13 cellular contexts compared by ENCODE assay signal in genomic region chr13:46640843-46641242, GRCh38.
DNase-seq lines count a peak whose midpoint lies in the region; ATAC-seq, FAIRE-seq and TF ChIP-seq lines count a peak whose summit lies in the region.
"Had no signal": no experiment of that assay in that cellular context is flagged by ENCODE, and none has a peak within 500 bp of the region (broad histone marks: within the 10 kb centered on the region; RNA-seq: fewer than 3 reads in every experiment).

No MANE protein-coding gene starts in this region.

- TF ChIP-seq CTCF in right lobe of liver (IDR thresholded peaks at IDR 0.05): no peak
- no peak for TF ChIP-seq CTCF in HepG2 (CRISPR knock-in tag; IDR thresholded peaks at IDR 0.05)
- no peak for TF ChIP-seq CTCF in A673 (conservative IDR thresholded peaks at IDR 0.05; ENCODE audit: low read depth, low read length)

- H3K79me2 ChIP-seq in HepG2 (ENCODE audit: insufficient read depth, low read length): peaks cover 51% of the 10 kb centered on the region

- 76% methylated on average over 4 of the region's 4 CpGs for WGBS in right lobe of liver (ENCODE audit: insufficient coverage, low coverage, low lambda C conversion rate, missing lambda C conversion rate)
- WGBS in HepG2 (ENCODE audit: low lambda C conversion rate): 96% methylated on average over 4 of the region's 4 CpGs

- peak; percentile 28 to 51 (median 43) for ATAC-seq in right lobe of liver
- no peak for ATAC-seq in HepG2
- no peak for ATAC-seq in HG02981 (IDR thresholded peaks at IDR 0.05; ENCODE audit: unreplicated experiment)
- ATAC-seq: body of pancreas had no signal

- FAIRE-seq in HepG2 (lab: Jason Lieb, UNC): no peak

- H3K27me3 ChIP-seq in right lobe of liver (no peaks in the 10 kb centered on the region), HepG2 (ENCODE audit: control insufficient read depth in 1 of 2, insufficient read depth in 2 of 2, low read length in 2 of 2) (no peaks in the 10 kb centered on the region), A673 (replicated peaks; ENCODE audit: insufficient read depth, low read depth, low read length, poor library complexity) (no peaks in the 10 kb centered on the region)
- H3K27me3 ChIP-seq: body of pancreas, ovary had no signal

- H3K4me1 ChIP-seq in right lobe of liver (peaks cover 0 to 27% (median 11%) of the 10 kb centered on the region in 4 donors), HepG2 (ENCODE audit: insufficient read depth, low read length) (peaks cover 47% of the 10 kb centered on the region), A673 (ENCODE audit: insufficient read depth, low read length, poor library complexity, severe bottlenecking) (peaks cover 51% of the 10 kb centered on the region)

- POLR2A ChIA-PET in HepG2 (lab: Yijun Ruan, JAX) (no interaction called here), A673 (lab: Charles Lee; ENCODE audit: low non-redundant PET) (no interaction called here)

- H2AFZ ChIP-seq in HepG2 (ENCODE audit: low read length): no peak overlapping the region

- TF ChIP-seq POLR2A in right lobe of liver (IDR thresholded peaks at IDR 0.05) (no peak), HepG2 (IDR thresholded peaks at IDR 0.05; ENCODE audit: insufficient read depth in 1 of 2, low read depth in 2 of 2, low read length in 2 of 2) (no peak)

- H3K4me3 ChIP-seq in right lobe of liver (no peak overlapping the region), HepG2 (replicated peaks in 1 of 3; ENCODE audit: insufficient read depth in 1 of 3, low read depth in 2 of 3, low read length in 3 of 3) (no peak overlapping the region), A673 (ENCODE audit: low read depth, low read length, poor library complexity, severe bottlenecking) (no peak overlapping the region)
- H3K4me3 ChIP-seq: body of pancreas had no signal

- H3K9me3 ChIP-seq in right lobe of liver (no peaks in the 10 kb centered on the region), HepG2 (ENCODE audit: low read length) (no peaks in the 10 kb centered on the region), A673 (ENCODE audit: low read depth, low read length, poor library complexity, severe bottlenecking) (no peaks in the 10 kb centered on the region)
- H3K9me3 ChIP-seq: body of pancreas, ovary had no signal

- no peak for DNase-seq in right lobe of liver
- no peak for DNase-seq in HepG2 (ENCODE audit: low spot score)
- peak; percentile 42 for DNase-seq in dermis blood vessel endothelial cell
- peak; percentile 47 for DNase-seq in myocyte (ENCODE audit: low read depth)
- DNase-seq in activated naive CD4-positive, alpha-beta T cell treated with Interleukin-2 at 50 U/mL for 16 hours: no peak
- no peak for DNase-seq in SW 1271 (lab: John Stamatoyannopoulos, UW)
- no peak for DNase-seq in A673 (ENCODE audit: low spot score)
- DNase-seq: activated CD4-positive, alpha-beta memory T cell treated with anti-CD3 and anti-CD28 coated beads, Interleukin-2, amount 10 ng/mL, durations not matched to agents 7 days and 5 days; body of pancreas; hypothalamus; ovary; SHP77 had no signal

- TF ChIP-seq EP300 in HepG2 (IDR thresholded peaks at IDR 0.05; ENCODE audit: low read depth in 2 of 2, low read length in 2 of 2): no peak
- TF ChIP-seq EP300 in HepG2 (CRISPR knock-in tag; IDR thresholded peaks at IDR 0.05; ENCODE audit: borderline replicate concordance): no peak

- intact Hi-C loops in right lobe of liver (cut with DNase I) (no loop called here), HepG2 (cut with micrococcal nuclease; ENCODE audit: unreplicated experiment) (no loop called here), A673 (cut with micrococcal nuclease; ENCODE audit: unreplicated experiment) (no loop called here)

- no peaks in the 10 kb centered on the region for H3K36me3 ChIP-seq in right lobe of liver
- H3K36me3 ChIP-seq in HepG2 (replicated peaks in 1 of 2; ENCODE audit: control insufficient read depth in 1 of 2, insufficient read depth in 2 of 2, low read length in 2 of 2): no peaks in the 10 kb centered on the region
- H3K36me3 ChIP-seq in A673 (ENCODE audit: insufficient read depth, low read length, poor library complexity, severe bottlenecking): no peaks in the 10 kb centered on the region
- H3K36me3 ChIP-seq: ovary had no signal

- no peak overlapping the region for H3K9ac ChIP-seq in HepG2 (ENCODE audit: insufficient read depth, low read depth, low read length)

- in situ Hi-C loops in HepG2 (cut with HindIII; ENCODE audit: extremely low pct_ligation_motif_present, low pct_unique_long_range_greater_than_20kb): no loop called here

- no peak for TF ChIP-seq RAD21 in HepG2 (CRISPR knock-in tag; IDR thresholded peaks at IDR 0.05)

- BruUV-seq in HepG2 (replicated peaks; lab: Mats Ljungman, UMichigan): no TSS peak
- BruUV-seq in A673 (replicated peaks; lab: Mats Ljungman, UMichigan): no TSS peak

- H4K20me1 ChIP-seq in HepG2 (ENCODE audit: insufficient read depth, low read length): no peaks in the 10 kb centered on the region

- H3K27ac ChIP-seq in right lobe of liver: no peak overlapping the region
- H3K27ac ChIP-seq in HepG2 (ENCODE audit: extremely low read length, insufficient read depth, low read length): no peak overlapping the region
- no peak overlapping the region for H3K27ac ChIP-seq in A673 (ENCODE audit: low read depth, low read length, poor library complexity, severe bottlenecking)
- H3K27ac ChIP-seq: body of pancreas had no signal

- H3K4me2 ChIP-seq in HepG2 (ENCODE audit: low read depth, low read length): no peak overlapping the region

- CTCF ChIA-PET in HepG2 (lab: Yijun Ruan, JAX; ENCODE audit: low intra/inter-chr PET ratio, low total read pairs) (no interaction called here), A673 (lab: Charles Lee) (no interaction called here)

TF ChIP-seq in HepG2, 621 proteins besides CTCF, POLR2A, EP300 and RAD21:
- TF ChIP-seq IRF1 (CRISPR knock-in tag; IDR thresholded peaks at IDR 0.05; ENCODE audit: low read depth) (no peak), CAMTA2 (CRISPR knock-in tag; IDR thresholded peaks at IDR 0.05; ENCODE audit: borderline replicate concordance) (no peak), ZNF503 (CRISPR knock-in tag; IDR thresholded peaks at IDR 0.05) (no peak), PCBP2 (optimal IDR thresholded peaks at IDR 0.05; ENCODE audit: low read depth, low read length, poor library complexity, severe bottlenecking) (no peak), ZNF367 (CRISPR knock-in tag; IDR thresholded peaks at IDR 0.05; ENCODE audit: borderline replicate concordance) (no peak), SNRNP70 (IDR thresholded peaks at IDR 0.05; ENCODE audit: low read depth, low read length) (no peak), ZNF629 (CRISPR knock-in tag; conservative IDR thresholded peaks at IDR 0.05) (no peak), FOSL2 (CRISPR knock-in tag; IDR thresholded peaks at IDR 0.05) (no peak), KLF9 (CRISPR knock-in tag; IDR thresholded peaks at IDR 0.05; ENCODE audit: low read depth) (no peak)

Comparison
In these comparisons a context has a peak if more than half of its experiments do, and no peak if none do; other contexts are left out.
1. ATAC-seq: peak in right lobe of liver (4 of 4); none in HepG2 (single experiment) and HG02981 (single experiment).
2. DNase-seq: peak in dermis blood vessel endothelial cell (single experiment) and myocyte (single experiment); none in right lobe of liver (0 of 3), HepG2 (single experiment), activated naive CD4-positive, alpha-beta T cell treated with Interleukin-2 at 50 U/mL for 16 hours (single experiment), SW 1271 (0 of 2) and A673 (single experiment).